8 cellular contexts compared by ENCODE assay signal in genomic region chr7:149624419-149625338, GRCh38.
DNase-seq lines count a peak whose midpoint lies in the region; ATAC-seq, FAIRE-seq and TF ChIP-seq lines count a peak whose summit lies in the region.

No MANE protein-coding gene starts in this region.

- intact Hi-C loops in spleen (cut with DNase I; ENCODE audit: low total_unique reads): loop anchor here (10.0 kb wide), 2 partner anchors 120 to 200 kb away; no protein-coding TSS in a partner anchor

- peak; percentile 14 to 61 (median 32) for TF ChIP-seq POLR2A in spleen (IDR thresholded peaks at IDR 0.05)

- no peak for FAIRE-seq in bronchial epithelial cell (lab: Jason Lieb, UNC)

- no peaks in the 10 kb centered on the region for H3K9me3 ChIP-seq in spleen

- DNase-seq in AG08396 (ENCODE audit: low spot score) (peak; percentile 96), NCI-H2196 treated with DMSO at 0.1 percent for 48 hours (lab: John Stamatoyannopoulos, UW; ENCODE audit: unreplicated experiment) (peak; percentile 83), bronchial epithelial cell (ENCODE audit: low read depth) (peak; percentile 78), inferior parietal cortex (ENCODE audit: extremely low spot score) (peak; percentile 87), spleen (peak; percentile 99)

- H3K36me3 ChIP-seq in bronchial epithelial cell (ENCODE audit: control insufficient read depth, insufficient read depth, low read length): peaks cover 15% of the 10 kb centered on the region
- H3K36me3 ChIP-seq in spleen: peaks cover 0 to 18% (median 16%) of the 10 kb centered on the region in 6 donors

- WGBS in spleen, 5 donors: 1 to 3% (median 1%) methylated on average over 38 to 97 of the region's 97 CpGs

- ATAC-seq in GM18907 (IDR thresholded peaks at IDR 0.05; ENCODE audit: unreplicated experiment) (peak; percentile 91), HG03139 (IDR thresholded peaks at IDR 0.05; ENCODE audit: unreplicated experiment) (peak; percentile 92)

- H3K27ac ChIP-seq in spleen: peak overlapping the region; percentile 80 to 93 (median 90)

- H3K27me3 ChIP-seq in bronchial epithelial cell (ENCODE audit: control insufficient read depth, insufficient read depth, low read length) (no peaks in the 10 kb centered on the region), spleen (replicated peaks in 1 of 7) (no peaks in the 10 kb centered on the region)

- H3K4me1 ChIP-seq in spleen: peaks cover 20 to 53% (median 42%) of the 10 kb centered on the region in 6 donors

- H3K4me3 ChIP-seq in WI38 (ENCODE audit: low read depth, low read length): peak overlapping the region; percentile 91
- peak overlapping the region; percentile 85 for H3K4me3 ChIP-seq in bronchial epithelial cell (ENCODE audit: low read depth, low read length)
- H3K4me3 ChIP-seq in spleen: peak overlapping the region; percentile 73 to 92 (median 87)

- TF ChIP-seq CTCF in WI38 (IDR thresholded peaks at IDR 0.05; ENCODE audit: low read depth, low read length) (peak; percentile 80), bronchial epithelial cell (IDR thresholded peaks at IDR 0.05; ENCODE audit: insufficient read depth, low read length, severe bottlenecking) (peak; percentile 91), spleen (IDR thresholded peaks at IDR 0.05 in 8 of 11, conservative IDR thresholded peaks at IDR 0.05 in 3 of 11) (peak; percentile 73 to 100 (median 99))

Comparison
In these comparisons a context has a peak if more than half of its experiments do, and no peak if none do; other contexts are left out.
1. Peak in every context shown above with its lines: DNase-seq, ATAC-seq, H3K4me3 ChIP-seq and H3K27ac ChIP-seq.